Comparison of ENCODE assay signal across 17 cellular contexts in genomic region chr10:3635697-3636096, GRCh38.
DNase-seq lines count a peak whose midpoint lies in the region; ATAC-seq and TF ChIP-seq lines count a peak whose summit lies in the region.
"Had no signal": no experiment of that assay in that cellular context is flagged by ENCODE, and none has a peak within 500 bp of the region (broad histone marks: within the 10 kb centered on the region; RNA-seq: fewer than 3 reads in every experiment).

No MANE protein-coding gene starts in this region.

- in situ Hi-C loops in GM13976 (cut with MboI; ENCODE audit: low sequenced_read_pairs, unreplicated experiment) = no loop called here

- DNase-seq in NCI-H526 (lab: John Stamatoyannopoulos, UW) (peak; percentile 36 to 37), NCI-H526 treated with DMSO at 0.1 percent for 48 hours (lab: John Stamatoyannopoulos, UW) (no peak), RPMI8226 (peak; percentile 81), kidney tubule cell (ENCODE audit: low spot score) (peak; percentile 37), GM13976 (ENCODE audit: low spot score) (no peak)
- DNase-seq: activated CD4-positive, alpha-beta T cell treated with anti-CD3 and anti-CD28 coated beads, Interleukin-2, amount 50 U/mL, for 1 hour; activated gamma-delta T cell treated with Interleukin-2 at 50 U/mL for 16 hours; effector memory CD4-positive, alpha-beta T cell; mesenchymal stem cell; NCI-H1092 treated with DMSO at 0.1 percent for 48 hours; NCI-H2171 treated with DMSO at 0.1 percent for 48 hours; psoas muscle; SHP77; T-cell had no signal

- no peak for ATAC-seq in GM21825 (IDR thresholded peaks at IDR 0.05; ENCODE audit: unreplicated experiment)
- ATAC-seq in HG03520 (IDR thresholded peaks at IDR 0.05; ENCODE audit: unreplicated experiment) = no peak
- no peak for ATAC-seq in HG03108 (IDR thresholded peaks at IDR 0.05; ENCODE audit: unreplicated experiment)
- ATAC-seq: psoas muscle, T-cell had no signal

- TF ChIP-seq CTCF in GM13976 (IDR thresholded peaks at IDR 0.05; ENCODE audit: borderline replicate concordance, control extremely low read depth, extremely low read depth, insufficient read depth, missing control alignments) = no peak

Comparison
In these comparisons a context has a peak if more than half of its experiments do, and no peak if none do; other contexts are left out.
1. DNase-seq: peak in NCI-H526 (2 of 2), RPMI8226 (single experiment) and kidney tubule cell (single experiment); none in NCI-H526 treated with DMSO at 0.1 percent for 48 hours (single experiment) and GM13976 (single experiment).